8 cellular contexts compared by ENCODE assay signal in genomic region chr1:37472994-37473393, GRCh38. TPM values are rescaled to one million over a fixed set of nuclear protein-coding genes. Genes with fewer than 3 reads are reported as not detected.
DNase-seq lines count a peak whose midpoint lies in the region; ATAC-seq and TF ChIP-seq lines count a peak whose summit lies in the region.

No MANE protein-coding gene starts in this region.

- H3K9ac ChIP-seq in HCT116 (ENCODE audit: low read length) (no peak overlapping the region), rectal smooth muscle tissue (ENCODE audit: low read length) (no peak overlapping the region)

- H3K79me2 ChIP-seq in HCT116 (ENCODE audit: insufficient read depth, low read length): peaks cover 35% of the 10 kb centered on the region

- BruUV-seq in HCT116 (replicated peaks; lab: Mats Ljungman, UMichigan): no TSS peak

- H2AFZ ChIP-seq in HCT116 (ENCODE audit: low read depth, low read length, poor library complexity, severe bottlenecking): no peak overlapping the region

- H3K27me3 ChIP-seq in HCT116 (ENCODE audit: insufficient read depth, low read length) (0 out of 2 replicates have a peak, but pooled peaks cover 3% of the 10 kb centered on the region), rectal smooth muscle tissue (ENCODE audit: control insufficient read depth, insufficient read depth, low read length) (no peaks in the 10 kb centered on the region)

- DNase-seq in HCT116 (ENCODE audit: low read depth, low spot score): no peak
- DNase-seq in T-helper 17 cell: no peak
- DNase-seq in epithelial cell of prostate (ENCODE audit: low read depth, low spot score): no peak
- no peak for DNase-seq in H4 (ENCODE audit: low spot score)
- DNase-seq in stimulated activated CD4-positive, alpha-beta T cell treated with anti-CD3 and anti-CD28 coated beads, Interleukin-15, amount 100 ng/mL, for 24 hours: no peak

- TF ChIP-seq POLR2A in HCT116 (IDR thresholded peaks at IDR 0.05; ENCODE audit: borderline replicate concordance, extremely low read depth, insufficient read depth, insufficient read length): no peak

- no peak for TF ChIP-seq RAD21 in HCT116 (IDR thresholded peaks at IDR 0.05; ENCODE audit: low read depth)

- H3K36me3 ChIP-seq in HCT116 (ENCODE audit: control insufficient read depth in 1 of 2, insufficient read depth in 2 of 2, low read length in 2 of 2): 0 out of 4 replicates have a peak, but pooled peaks cover 0 to 3% of the 10 kb centered on the region in 2 experiments
- peaks cover 3% of the 10 kb centered on the region for H3K36me3 ChIP-seq in rectal smooth muscle tissue (ENCODE audit: control insufficient read depth, insufficient read depth, low read length)

- H3K36me3 Mint-ChIP-seq in T-helper 17 cell (ENCODE audit: low read depth): peaks cover 7% of the 10 kb centered on the region

- H3K4me1 Mint-ChIP-seq in T-helper 17 cell: peaks cover 43% of the 10 kb centered on the region

- no peaks in the 10 kb centered on the region for H3K9me2 ChIP-seq in HCT116 (ENCODE audit: insufficient read depth)

- H3K4me2 ChIP-seq in HCT116 (ENCODE audit: low read length): peak overlapping the region; percentile 78

- H3K27ac ChIP-seq in HCT116 (ENCODE audit: low read depth, low read length) (no peak overlapping the region), epithelial cell of prostate (peak overlapping the region; percentile 99), rectal smooth muscle tissue (ENCODE audit: low read depth, low read length) (peak overlapping the region; percentile 92)

- RAD21 ChIA-PET in HCT116 (lab: Charles Lee; ENCODE audit: low non-redundant PET in 1 of 2, low total read pairs in 2 of 2, uncharacterized antibody in 2 of 2, unreplicated experiment in 2 of 2): no interaction called here

- intact Hi-C loops in HCT116 (cut with micrococcal nuclease): loop anchor here (5.0 to 10.0 kb wide), 3 partner anchors 124 to 1922 kb away; partner anchors contain the start of genes GNL2 and UTP11

- no peaks in the 10 kb centered on the region for H3K27me3 Mint-ChIP-seq in T-helper 17 cell

- H3K4me3 ChIP-seq in HCT116 (replicated peaks in 1 of 2; ENCODE audit: low read depth in 1 of 2, low read length in 2 of 2): no peak overlapping the region
- no peak overlapping the region for H3K4me3 ChIP-seq in rectal smooth muscle tissue (ENCODE audit: low read length)

- ATAC-seq in HCT116: no peak
- ATAC-seq in T-helper 17 cell: no peak
- no peak for ATAC-seq in GM21526 (IDR thresholded peaks at IDR 0.05; ENCODE audit: low FRiP score, unreplicated experiment)
- ATAC-seq in HG03442 (IDR thresholded peaks at IDR 0.05; ENCODE audit: unreplicated experiment): no peak

- H3K9me3 ChIP-seq in HCT116 (ENCODE audit: control insufficient read depth in 1 of 2, insufficient read depth in 1 of 2, low read depth in 1 of 2, low read length in 2 of 2) (no peaks in the 10 kb centered on the region), T-helper 17 cell (ENCODE audit: control insufficient read depth, low read length, poor library complexity, severe bottlenecking) (no peaks in the 10 kb centered on the region)

- H3K4me1 ChIP-seq in HCT116 (ENCODE audit: control insufficient read depth in 1 of 2, insufficient read depth in 2 of 2, low read length in 2 of 2) (peaks cover 59 to 68% of the 10 kb centered on the region in 2 experiments), rectal smooth muscle tissue (ENCODE audit: control insufficient read depth, insufficient read depth, low read length) (peaks cover 51% of the 10 kb centered on the region)

- H3K27ac Mint-ChIP-seq in T-helper 17 cell: peak overlapping the region; percentile 99

- CTCF ChIA-PET in HCT116 (lab: Charles Lee): interaction anchor here (1.6 to 7.2 kb wide), 2 partner anchors 15 to 41 kb away, joined by 3 to 59 read pairs; no protein-coding TSS in a partner anchor

- peak overlapping the region; percentile 97 for H3K4me3 Mint-ChIP-seq in T-helper 17 cell

- POLR2A ChIA-PET in HCT116 (lab: Charles Lee): interaction anchor here (0.6 to 1.2 kb wide), 2 partner anchors 128 to 1264 kb away, joined by 3 read pairs; no protein-coding TSS in a partner anchor

- no peak for TF ChIP-seq CTCF in HCT116 (IDR thresholded peaks at IDR 0.05 in 2 of 3, conservative IDR thresholded peaks at IDR 0.05 in 1 of 3; ENCODE audit: borderline replicate concordance in 1 of 3, insufficient read depth in 1 of 3, low read depth in 2 of 3, low read length in 2 of 3)

- no peaks in the 10 kb centered on the region for H4K20me1 ChIP-seq in HCT116 (ENCODE audit: insufficient read depth)

TF ChIP-seq in HCT116, 20 proteins besides CTCF, POLR2A, EP300 and RAD21:
- no peak for TF ChIP-seq TCF7L2 (IDR thresholded peaks at IDR 0.05; ENCODE audit: borderline replicate concordance, extremely low read depth, insufficient read depth, insufficient read length)
- no peak for TF ChIP-seq SIN3A (IDR thresholded peaks at IDR 0.05; ENCODE audit: low read depth)
- TF ChIP-seq FOSL1 (IDR thresholded peaks at IDR 0.05; ENCODE audit: low read depth): no peak
- TF ChIP-seq EGR1 (IDR thresholded peaks at IDR 0.05; ENCODE audit: low read depth): no peak
- TF ChIP-seq EZH2phosphoT487 (IDR thresholded peaks at IDR 0.05; ENCODE audit: borderline replicate concordance): no peak
- TF ChIP-seq, protein P1, sequence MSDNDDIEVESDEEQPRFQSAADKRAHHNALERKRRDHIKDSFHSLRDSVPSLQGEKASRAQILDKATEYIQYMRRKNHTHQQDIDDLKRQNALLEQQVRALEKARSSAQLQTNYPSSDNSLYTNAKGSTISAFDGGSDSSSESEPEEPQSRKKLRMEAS (IDR thresholded peaks at IDR 0.05): no peak

RNA-seq across cellular contexts. Expression of gene ZC3H12A, which starts 1.4 kb away (rescaled TPM):
- 10.6 TPM for total RNA-seq in HCT116 (2021; ENCODE audit: unreplicated experiment)
- polyA plus RNA-seq in HCT116 (2012): 12.3 and 13.1 TPM in 2 replicates
- total RNA-seq in T-helper 17 cell: 100 to 1,000 TPM; 166 to 170 TPM
- total RNA-seq in H4 (2014; rRNA removed; shearing (Covaris generic)): 2.9 TPM in 2 replicates

RNA-seq across cellular contexts. Expression of gene MEAF6, which starts 41.6 kb away (rescaled TPM):
- 50.3 TPM for total RNA-seq in HCT116 (2021; ENCODE audit: unreplicated experiment)
- 19.8 and 29.1 TPM in 2 replicates for polyA plus RNA-seq in HCT116 (2012)
- total RNA-seq in T-helper 17 cell: 10 to 100 TPM; 54.7 to 58.0 TPM
- 113 and 172 TPM in 2 replicates for total RNA-seq in H4 (2014; rRNA removed; shearing (Covaris generic))

Comparison
In these comparisons a context has a peak if more than half of its experiments do, and no peak if none do; other contexts are left out.
1. RNA of gene ZC3H12A, which starts 1.4 kb away (total RNA-seq): 166 to 170 TPM in T-helper 17 cell; 10.6 TPM in HCT116 (single experiment) and 2.9 TPM in H4; every median in the first group is over 10 times any median in the second.